Comparison of ENCODE assay signal across 11 cellular contexts in genomic region chr10:101139421-101139911, GRCh38. TPM values are rescaled to one million over a fixed set of nuclear protein-coding genes. Genes with fewer than 3 reads are reported as not detected.
DNase-seq lines count a peak whose midpoint lies in the region; ATAC-seq, FAIRE-seq and TF ChIP-seq lines count a peak whose summit lies in the region.
"Had no signal": no experiment of that assay in that cellular context is flagged by ENCODE, and none has a peak within 500 bp of the region (broad histone marks: within the 10 kb centered on the region; RNA-seq: fewer than 3 reads in every experiment).

No MANE protein-coding gene starts in this region.

- TF ChIP-seq POLR2A in IMR-90 (IDR thresholded peaks at IDR 0.05; ENCODE audit: low read depth, low read length) (no peak), H1 (IDR thresholded peaks at IDR 0.05; ENCODE audit: control extremely low read depth in 1 of 2, low read depth in 2 of 2, low read length in 2 of 2) (no peak)

- H3K4ac ChIP-seq in IMR-90 (ENCODE audit: low read depth, low read length) (no peak overlapping the region), H1 (replicated peaks; ENCODE audit: insufficient read length, low read depth, low read length) (no peak overlapping the region)

- peaks cover 96% of the 10 kb centered on the region for H3K27me3 Mint-ChIP-seq in neural progenitor cell (ENCODE audit: insufficient read depth, low read depth)

- H2AFZ ChIP-seq in IMR-90 (replicated peaks; ENCODE audit: low read length, poor library complexity) (no peak overlapping the region), H1 (ENCODE audit: low read length) (no peak overlapping the region), neural progenitor cell (replicated peaks) (no peak overlapping the region)

- peak overlapping the region; percentile 68; the same call in 1 of the 2 replicates for H2BK12ac ChIP-seq in H1 (ENCODE audit: low read depth, low read length)

- H3K4me1 ChIP-seq in IMR-90 (ENCODE audit: control insufficient read depth, insufficient read depth, low read length) (no peaks in the 10 kb centered on the region), H1 (replicated peaks in 1 of 4; ENCODE audit: control insufficient read depth in 3 of 4, insufficient read depth in 4 of 4, low read length in 3 of 4) (peaks cover 0 to 9% (median 4%) of the 10 kb centered on the region in 4 experiments; a peak in 5 of 7 replicates), neural progenitor cell (no peaks in the 10 kb centered on the region)

- H3K27me3 ChIP-seq in IMR-90 (ENCODE audit: control insufficient read depth, insufficient read depth, low read length) (peaks cover 92% of the 10 kb centered on the region), H1 (replicated peaks in 1 of 4; ENCODE audit: control insufficient read depth in 3 of 4, extremely low read depth in 1 of 4, insufficient read depth in 3 of 4, low read length in 3 of 4) (peaks cover 97 to 100% (median 99%) of the 10 kb centered on the region in 4 experiments), neural progenitor cell (peaks cover 100% of the 10 kb centered on the region)

- dilution Hi-C loops in IMR-90 (cut with HindIII; ENCODE audit: low sequenced_read_pairs, unreplicated experiment), result no loop called here

- H2BK20ac ChIP-seq in IMR-90 (ENCODE audit: low read depth, low read length) (no peak overlapping the region), H1 (ENCODE audit: low read length) (no peak overlapping the region)

- DNase-seq in EL, result peak; percentile 38
- no peak for DNase-seq in IMR-90
- DNase-seq in H1 (ENCODE audit: low read depth in 1 of 2, low spot score in 2 of 2), result peak in 1 of 2 experiments; percentile 73
- DNase-seq in neural progenitor cell (ENCODE audit: low spot score), result peak; percentile 84
- no peak for DNase-seq in NCI-H446 (lab: John Stamatoyannopoulos, UW)
- no peak for DNase-seq in amygdala (lab: John Stamatoyannopoulos, UW)
- no peak for DNase-seq in NOMO-1 (lab: John Stamatoyannopoulos, UW; ENCODE audit: unreplicated experiment in 2 of 2)
- DNase-seq: hypothalamus had no signal

- TF ChIP-seq RAD21 in IMR-90 (IDR thresholded peaks at IDR 0.05; ENCODE audit: low read length) (no peak), H1 (IDR thresholded peaks at IDR 0.05 in 1 of 2, conservative IDR thresholded peaks at IDR 0.05 in 1 of 2; ENCODE audit: low read depth in 2 of 2, low read length in 2 of 2) (peak in 1 of 2 experiments; percentile 15; a peak in 1 of 4 replicates)

- no peaks in the 10 kb centered on the region for H3F3A ChIP-seq in neural progenitor cell (ENCODE audit: low read depth)

- H3K4me3 ChIP-seq in IMR-90 (ENCODE audit: insufficient read depth, low read depth, low read length) (no peak overlapping the region), H1 (ENCODE audit: extremely low read depth in 1 of 4, insufficient read depth in 2 of 4, low read depth in 3 of 4, low read length in 4 of 4) (no peak overlapping the region), neural progenitor cell (no peak overlapping the region)

- H2BK120ac ChIP-seq in IMR-90 (ENCODE audit: low read depth, low read length), result no peak overlapping the region
- H2BK120ac ChIP-seq in H1 (replicated peaks; ENCODE audit: low read depth, low read length), result no peak overlapping the region

- H3K4me1 Mint-ChIP-seq in neural progenitor cell, result peaks cover 22% of the 10 kb centered on the region

- H3K9me3 Mint-ChIP-seq in neural progenitor cell, result peaks cover 5% of the 10 kb centered on the region
- H3K9me3 Mint-ChIP-seq: natural killer cell treated with Interleukin-12 subunit alpha and Interleukin-12 subunit beta and Interleukin-15 and Interleukin-18, amount 100 ng/mL, for 72 hours had no signal

- peaks cover 3% of the 10 kb centered on the region; the same call in 1 of the 2 replicates for H3K23me2 ChIP-seq in H1 (ENCODE audit: low read depth, low read length)

- H3K36me3 ChIP-seq in IMR-90 (ENCODE audit: control insufficient read depth, insufficient read depth, low read length) (no peaks in the 10 kb centered on the region), H1 (ENCODE audit: control insufficient read depth in 2 of 4, insufficient read depth in 4 of 4, low read length in 3 of 4) (no peaks in the 10 kb centered on the region; a peak in 1 of 8 replicates), neural progenitor cell (no peaks in the 10 kb centered on the region)

- no peak overlapping the region for H3K9ac ChIP-seq in IMR-90 (ENCODE audit: low read depth, low read length)
- no peak overlapping the region for H3K9ac ChIP-seq in H1 (replicated peaks in 1 of 4; ENCODE audit: extremely low read depth in 1 of 4, low read depth in 3 of 4, low read length in 3 of 4)
- H3K9ac ChIP-seq in neural progenitor cell, result no peak overlapping the region

- H3K14ac ChIP-seq in IMR-90 (replicated peaks; ENCODE audit: low read depth, low read length), result no peak overlapping the region
- no peak overlapping the region for H3K14ac ChIP-seq in H1 (ENCODE audit: insufficient read length)

- H2BK15ac ChIP-seq in IMR-90 (ENCODE audit: low read depth, low read length) (no peak overlapping the region), H1 (ENCODE audit: low read length) (no peak overlapping the region)

- H4K20me1 ChIP-seq in IMR-90 (ENCODE audit: insufficient read depth, low read length), result peaks cover 12% of the 10 kb centered on the region; the same call in 1 of the 2 replicates
- peaks cover 22 to 38% of the 10 kb centered on the region in 2 experiments for H4K20me1 ChIP-seq in H1 (replicated peaks in 1 of 2; ENCODE audit: control insufficient read depth in 1 of 2, insufficient read depth in 2 of 2, low read length in 2 of 2)
- peaks cover 87% of the 10 kb centered on the region for H4K20me1 ChIP-seq in neural progenitor cell (ENCODE audit: low read depth)

- H3K9me1 ChIP-seq in IMR-90 (ENCODE audit: insufficient read depth, low read length), result peaks cover 2% of the 10 kb centered on the region; the same call in 1 of the 2 replicates

- CTCF ChIA-PET in IMR-90 (lab: Yijun Ruan, JAX), result no interaction called here
- CTCF ChIA-PET in H1 (lab: Charles Lee; ENCODE audit: partially characterized antibody), result interaction anchor here (0.6 to 8.4 kb wide), 16 partner anchors 8 to 399 kb away, joined by 3 to 268 read pairs (median 18); partner anchors contain the start of genes KAZALD1 and TLX1

- H3K4me2 ChIP-seq in IMR-90 (ENCODE audit: low read depth, low read length) (no peak overlapping the region), H1 (ENCODE audit: insufficient read depth in 1 of 2, low read depth in 2 of 2, low read length in 2 of 2) (peak overlapping the region; percentile 31 to 56; a peak in 3 of 4 replicates), neural progenitor cell (no peak overlapping the region)

- no peak for FAIRE-seq in H1 (lab: Jason Lieb, UNC)

- POLR2A ChIA-PET in IMR-90 (lab: Charles Lee; ENCODE audit: unreplicated experiment) (no interaction called here), H1 (lab: Charles Lee; ENCODE audit: partially characterized antibody) (interaction anchor here (0.9 to 1.3 kb wide), 2 partner anchors 17 to 78 kb away, joined by 3 read pairs; partner anchors contain the start of gene KAZALD1)

- H3K27ac ChIP-seq in IMR-90 (ENCODE audit: insufficient read depth, low read length) (no peak overlapping the region), H1 (ENCODE audit: low read depth, low read length) (no peak overlapping the region), neural progenitor cell (no peak overlapping the region)

- H3K79me1 ChIP-seq in IMR-90 (ENCODE audit: low read depth in 1 of 2, low read length in 2 of 2) (no peaks in the 10 kb centered on the region), H1 (ENCODE audit: low read depth, low read length) (no peaks in the 10 kb centered on the region)

- no peaks in the 10 kb centered on the region for H3K79me2 ChIP-seq in H1 (ENCODE audit: control insufficient read depth in 1 of 2, insufficient read depth in 2 of 2, low read length in 2 of 2)
- H3K79me2 ChIP-seq in neural progenitor cell (ENCODE audit: low read depth), result no peaks in the 10 kb centered on the region

- H2AK9ac ChIP-seq in IMR-90 (replicated peaks; ENCODE audit: low read depth, low read length, poor library complexity), result no peak overlapping the region

- no peak overlapping the region for H3K27ac Mint-ChIP-seq in neural progenitor cell
- H3K27ac Mint-ChIP-seq: natural killer cell treated with Interleukin-12 subunit alpha and Interleukin-12 subunit beta and Interleukin-15 and Interleukin-18, amount 100 ng/mL, for 72 hours had no signal

- intact Hi-C loops in IMR-90 (cut with micrococcal nuclease), result no loop called here

- H3K4me3 Mint-ChIP-seq in neural progenitor cell, result no peak overlapping the region
- H3K4me3 Mint-ChIP-seq: natural killer cell treated with Interleukin-12 subunit alpha and Interleukin-12 subunit beta and Interleukin-15 and Interleukin-18, amount 100 ng/mL, for 72 hours had no signal

- H2AK5ac ChIP-seq in IMR-90 (ENCODE audit: low read depth, low read length) (no peak overlapping the region), H1 (ENCODE audit: low read depth, low read length) (no peak overlapping the region)

- in situ Hi-C loops in IMR-90 (cut with MboI; ENCODE audit: low sequenced_read_pairs), result no loop called here

- H3K23ac ChIP-seq in IMR-90 (ENCODE audit: low read depth, low read length) (no peak overlapping the region), H1 (ENCODE audit: insufficient read length) (no peak overlapping the region)

- H3K9me3 ChIP-seq in IMR-90 (ENCODE audit: control insufficient read depth, insufficient read depth, low read length) (peaks cover 3% of the 10 kb centered on the region; the same call in 1 of the 2 replicates), H1 (ENCODE audit: insufficient read depth in 2 of 2, low read depth in 1 of 2, low read length in 1 of 2) (no peaks in the 10 kb centered on the region), neural progenitor cell (ENCODE audit: low read depth) (no peaks in the 10 kb centered on the region)

- TF ChIP-seq CTCF in IMR-90 (conservative IDR thresholded peaks at IDR 0.05; ENCODE audit: low read depth, low read length) (peak; percentile 27; the same call in 1 of the 2 replicates), H1 (IDR thresholded peaks at IDR 0.05; ENCODE audit: control extremely low read depth in 1 of 3, insufficient read depth in 1 of 3, low read depth in 1 of 3, low read length in 3 of 3) (peak in 2 of 3 experiments; percentile 41 to 63; a peak in 2 of 4 replicates), neural progenitor cell (IDR thresholded peaks at IDR 0.05) (peak; percentile 55)

- H4K5ac ChIP-seq in IMR-90 (ENCODE audit: low read depth, low read length) (no peak overlapping the region), H1 (ENCODE audit: insufficient read length, low read depth, low read length) (no peak overlapping the region)

- H3K56ac ChIP-seq in IMR-90 (ENCODE audit: extremely low read depth, insufficient read depth, low read length) (no peak overlapping the region), H1 (replicated peaks; ENCODE audit: insufficient read length, low read depth, low read length) (no peak overlapping the region)

- 9% methylated on average over 15 of the region's 30 CpGs; no CpG with 5 or more reads in 1 of the 2 experiments for whole genome bisulfite sequencing in IMR-90 (ENCODE audit: extremely low coverage in 2 of 2, insufficient read length in 1 of 2), 2 experiments
- WGBS in H1 (ENCODE audit: extremely low coverage in 1 of 2, insufficient coverage in 1 of 2, insufficient read length in 1 of 2, insufficient replicate concordance in 2 of 2, low coverage in 1 of 2, low lambda C conversion rate in 2 of 2, missing lambda C conversion rate in 1 of 2), 2 experiments, result 4% methylated on average over 29 of the region's 30 CpGs; no CpG with 5 or more reads in 1 of the 2 experiments

- H4K91ac ChIP-seq in IMR-90 (ENCODE audit: insufficient read depth, low read depth, low read length) (no peak overlapping the region), H1 (replicated peaks; ENCODE audit: insufficient read length, low read length) (no peak overlapping the region)

- TF ChIP-seq EP300 in H1 (IDR thresholded peaks at IDR 0.05; ENCODE audit: borderline replicate concordance in 1 of 2, low read depth in 2 of 2, low read length in 2 of 2), result no peak

- H2BK5ac ChIP-seq in IMR-90 (ENCODE audit: low read depth, low read length, poor library complexity, severe bottlenecking) (no peak overlapping the region), H1 (ENCODE audit: low read depth, low read length) (no peak overlapping the region)

- H3K18ac ChIP-seq in IMR-90 (ENCODE audit: low read depth, low read length) (no peak overlapping the region), H1 (ENCODE audit: extremely low read depth, low read length) (peak overlapping the region; percentile 48; the same call in 1 of the 2 replicates)

- no peak overlapping the region for H4K8ac ChIP-seq in IMR-90 (ENCODE audit: low read depth in 2 of 2, low read length in 2 of 2)
- peak overlapping the region; percentile 62; the same call in 1 of the 2 replicates for H4K8ac ChIP-seq in H1 (ENCODE audit: extremely low read depth, insufficient read depth, low read length)

- no TSS peak for BruUV-seq in IMR-90 (replicated peaks; lab: Mats Ljungman, UMichigan)

- peaks cover 2% of the 10 kb centered on the region for H3K36me3 Mint-ChIP-seq in neural progenitor cell
- H3K36me3 Mint-ChIP-seq: natural killer cell treated with Interleukin-12 subunit alpha and Interleukin-12 subunit beta and Interleukin-15 and Interleukin-18, amount 100 ng/mL, for 72 hours had no signal

- peak; percentile 31; the same call in 1 of the 2 replicates for ATAC-seq in IMR-90 (ENCODE audit: low read depth)
- ATAC-seq in HG03469 (IDR thresholded peaks at IDR 0.05; ENCODE audit: unreplicated experiment), result no peak
- ATAC-seq: natural killer cell treated with Interleukin-12 subunit alpha and Interleukin-12 subunit beta and Interleukin-15 and Interleukin-18, amount 100 ng/mL, for 72 hours had no signal

RNA-seq across cellular contexts. Expression of gene TLX1, which starts 8.4 kb away (rescaled TPM):
- total RNA-seq in IMR-90 (2012; rRNA removed) (not detected in 2 replicates), neural progenitor cell (ENCODE audit: low replicate concordance) (not detected in 2 replicates)
- polyA plus RNA-seq in IMR-90 (2012; rRNA removed) (not detected in 2 replicates), H1 (2011; rRNA removed) (not detected in 2 replicates)
- polyA plus RNA-seq in IMR-90 (2012; cell fraction: cytosol; rRNA removed), result not detected in 2 replicates
- not detected in 2 replicates for polyA plus RNA-seq in IMR-90 (2012; cell fraction: nucleus; rRNA removed; ENCODE audit: low replicate concordance)
- total RNA-seq in H1 (2021; fragmentation: NEBNext Ultra II Directional; extraction: Animal tissue kit (Norgen Biotek cat#: 25700)), result not detected in 2 replicates
- polyA plus RNA-seq in H1 (2011; cell fraction: cytosol; rRNA removed), result not detected
- not detected for polyA plus RNA-seq in H1 (2011; cell fraction: nucleus; rRNA removed)
- polyA plus RNA-seq in H1 (2012, experiment 1 of 2), result not detected in 4 replicates
- not detected for polyA plus RNA-seq in H1 (2012, experiment 2 of 2)
- polyA plus RNA-seq in H1 (2013, experiment 1 of 2), result not detected
- not detected for polyA plus RNA-seq in H1 (2013, experiment 2 of 2)
- not detected in 2 replicates for polyA minus RNA-seq in H1 (2011; rRNA and poly(A)+ RNA removed)
- not detected for polyA minus RNA-seq in H1 (2011; cell fraction: cytosol; rRNA and poly(A)+ RNA removed)
- not detected for polyA minus RNA-seq in H1 (2011; cell fraction: nucleus; rRNA and poly(A)+ RNA removed)
- total RNA-seq: cerebellum; natural killer cell treated with Interleukin-12 subunit alpha and Interleukin-12 subunit beta and Interleukin-15 and Interleukin-18, amount 100 ng/mL, for 72 hours had no signal

Comparison
In these comparisons a context has a peak if more than half of its experiments do, and no peak if none do; other contexts are left out.
1. DNase-seq: peak in EL (single experiment) and neural progenitor cell (single experiment); none in IMR-90 (single experiment), NCI-H446 (0 of 2), amygdala (0 of 56) and NOMO-1 (0 of 2).
2. H3K4me2 ChIP-seq: peak in H1 (2 of 2); none in IMR-90 (single experiment) and neural progenitor cell (single experiment).
3. Peak in every context shown above with its lines, with median percentiles within 50 percentile points of each other: CTCF ChIP-seq.